1 cellular context compared by ENCODE assay signal in the genomic region with DNA sequence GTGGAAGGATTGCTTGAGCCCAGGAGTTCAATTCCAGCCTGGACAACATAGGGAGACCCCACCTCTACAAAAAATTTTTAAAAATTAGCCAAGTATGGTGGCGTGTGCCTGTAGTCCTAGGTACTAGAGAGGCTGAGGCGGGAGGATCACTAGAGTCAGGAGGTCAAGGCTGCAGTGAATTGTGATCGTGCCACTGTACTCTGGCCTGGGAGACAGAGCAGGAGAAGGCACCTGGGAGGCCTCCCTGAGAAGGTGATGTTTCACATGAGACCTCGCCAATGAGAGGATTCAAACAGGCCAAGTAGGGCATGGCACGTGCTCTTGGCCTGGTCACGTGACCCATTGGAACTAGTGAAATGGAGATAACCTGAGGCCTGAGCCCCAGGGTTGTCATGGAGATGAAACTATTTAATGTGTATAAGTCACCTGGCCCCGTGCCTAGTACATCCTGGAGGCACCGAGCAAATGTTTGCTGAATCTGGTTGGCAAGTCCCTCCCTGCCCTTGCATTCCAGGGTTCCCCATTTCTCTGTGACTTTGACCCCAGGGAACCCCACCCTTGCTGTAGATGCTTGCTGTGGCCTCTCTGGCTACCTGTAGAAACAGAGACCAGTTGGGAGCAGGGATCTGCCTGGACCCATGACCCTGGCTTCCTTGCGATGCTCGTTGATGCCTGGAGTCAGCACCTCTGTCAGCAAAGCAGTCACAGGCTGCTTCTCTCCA.
A peak's percentile ranks its signal among the peaks of the same experiment; 100 is the strongest.
TF ChIP-seq lines count a peak whose summit lies in the region.

No MANE protein-coding gene starts in this region.

TF ChIP-seq in HepG2, 621 proteins besides CTCF, POLR2A, EP300 and RAD21 (continued from another document and continues in another):
- peak; percentile 83 for TF ChIP-seq ZNF629 (CRISPR knock-in tag; conservative IDR thresholded peaks at IDR 0.05)
- no peak for TF ChIP-seq ZBTB1 (CRISPR knock-in tag; IDR thresholded peaks at IDR 0.05; ENCODE audit: borderline replicate concordance)
- TF ChIP-seq, protein P1, sequence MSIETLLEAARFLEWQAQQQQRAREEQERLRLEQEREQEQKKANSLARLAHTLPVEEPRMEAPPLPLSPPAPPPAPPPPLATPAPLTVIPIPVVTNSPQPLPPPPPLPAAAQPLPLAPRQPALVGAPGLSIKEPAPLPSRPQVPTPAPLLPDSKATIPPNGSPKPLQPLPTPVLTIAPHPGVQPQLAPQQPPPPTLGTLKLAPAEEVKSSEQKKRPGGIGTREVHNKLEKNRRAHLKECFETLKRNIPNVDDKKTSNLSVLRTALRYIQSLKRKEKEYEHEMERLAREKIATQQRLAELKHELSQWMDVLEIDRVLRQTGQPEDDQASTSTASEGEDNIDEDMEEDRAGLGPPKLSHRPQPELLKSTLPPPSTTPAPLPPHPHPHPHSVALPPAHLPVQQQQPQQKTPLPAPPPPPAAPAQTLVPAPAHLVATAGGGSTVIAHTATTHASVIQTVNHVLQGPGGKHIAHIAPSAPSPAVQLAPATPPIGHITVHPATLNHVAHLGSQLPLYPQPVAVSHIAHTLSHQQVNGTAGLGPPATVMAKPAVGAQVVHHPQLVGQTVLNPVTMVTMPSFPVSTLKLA (IDR thresholded peaks at IDR 0.05) = peak; percentile 89
- TF ChIP-seq ARHGAP35 (CRISPR knock-in tag; IDR thresholded peaks at IDR 0.05; ENCODE audit: borderline replicate concordance) = 0 out of 2 replicates have a peak, but pooled peaks have one; percentile 65
- TF ChIP-seq DMAP1 (CRISPR knock-in tag; IDR thresholded peaks at IDR 0.05) = peak; percentile 68; the same call in 1 of the 2 replicates
- TF ChIP-seq E2F2 (CRISPR knock-in tag; IDR thresholded peaks at IDR 0.05; ENCODE audit: borderline replicate concordance) = no peak; the same call in 1 of the 2 replicates
- TF ChIP-seq FOXJ3 (CRISPR knock-in tag; IDR thresholded peaks at IDR 0.05; ENCODE audit: borderline replicate concordance) = peak; percentile 83
- no peak; the same call in 1 of the 2 replicates for TF ChIP-seq KLF15 (CRISPR knock-in tag; IDR thresholded peaks at IDR 0.05; ENCODE audit: borderline replicate concordance)
- TF ChIP-seq FOSL1 (CRISPR knock-in tag; IDR thresholded peaks at IDR 0.05; ENCODE audit: borderline replicate concordance) = peak; percentile 24; the same call in 1 of the 2 replicates
- peak; percentile 60; the same call in 1 of the 2 replicates for TF ChIP-seq YEATS2 (CRISPR knock-in tag; IDR thresholded peaks at IDR 0.05; ENCODE audit: borderline replicate concordance)
- peak; percentile 65; the same call in 1 of the 2 replicates for TF ChIP-seq NFE2L1 (CRISPR knock-in tag; IDR thresholded peaks at IDR 0.05; ENCODE audit: borderline replicate concordance)
- TF ChIP-seq HNRNPUL1 (IDR thresholded peaks at IDR 0.05; ENCODE audit: low read depth, low read length) = no peak
- TF ChIP-seq HNRNPK (IDR thresholded peaks at IDR 0.05; ENCODE audit: low read depth, low read length, poor library complexity, severe bottlenecking) = no peak
- TF ChIP-seq WIZ (CRISPR knock-in tag; IDR thresholded peaks at IDR 0.05) = no peak
- no peak; the same call in 1 of the 2 replicates for TF ChIP-seq ZNF354B (CRISPR knock-in tag; IDR thresholded peaks at IDR 0.05)
- TF ChIP-seq ZNF616 (CRISPR knock-in tag; IDR thresholded peaks at IDR 0.05; ENCODE audit: low read depth) = peak; percentile 68; the same call in 1 of the 2 replicates
- TF ChIP-seq GPN1 (CRISPR knock-in tag; IDR thresholded peaks at IDR 0.05; ENCODE audit: borderline replicate concordance) = no peak
- no peak; the same call in 1 of the 2 replicates for TF ChIP-seq HCFC1 (IDR thresholded peaks at IDR 0.05; ENCODE audit: low read depth, low read length)
- TF ChIP-seq, protein P2, sequence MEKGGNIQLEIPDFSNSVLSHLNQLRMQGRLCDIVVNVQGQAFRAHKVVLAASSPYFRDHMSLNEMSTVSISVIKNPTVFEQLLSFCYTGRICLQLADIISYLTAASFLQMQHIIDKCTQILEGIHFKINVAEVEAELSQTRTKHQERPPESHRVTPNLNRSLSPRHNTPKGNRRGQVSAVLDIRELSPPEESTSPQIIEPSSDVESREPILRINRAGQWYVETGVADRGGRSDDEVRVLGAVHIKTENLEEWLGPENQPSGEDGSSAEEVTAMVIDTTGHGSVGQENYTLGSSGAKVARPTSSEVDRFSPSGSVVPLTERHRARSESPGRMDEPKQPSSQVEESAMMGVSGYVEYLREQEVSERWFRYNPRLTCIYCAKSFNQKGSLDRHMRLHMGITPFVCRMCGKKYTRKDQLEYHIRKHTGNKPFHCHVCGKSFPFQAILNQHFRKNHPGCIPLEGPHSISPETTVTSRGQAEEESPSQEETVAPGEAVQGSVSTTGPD (CRISPR knock-in tag; IDR thresholded peaks at IDR 0.05) = peak; percentile 84; the same call in 1 of the 2 replicates
- peak; percentile 95 for TF ChIP-seq ZNF644 (CRISPR knock-in tag; IDR thresholded peaks at IDR 0.05; ENCODE audit: low read depth)
- TF ChIP-seq ASH2L (IDR thresholded peaks at IDR 0.05; ENCODE audit: insufficient read length, low read depth, low read length) = peak; percentile 57
- TF ChIP-seq HMGA1 (CRISPR knock-in tag; conservative IDR thresholded peaks at IDR 0.05) = no peak
- TF ChIP-seq, protein P3, sequence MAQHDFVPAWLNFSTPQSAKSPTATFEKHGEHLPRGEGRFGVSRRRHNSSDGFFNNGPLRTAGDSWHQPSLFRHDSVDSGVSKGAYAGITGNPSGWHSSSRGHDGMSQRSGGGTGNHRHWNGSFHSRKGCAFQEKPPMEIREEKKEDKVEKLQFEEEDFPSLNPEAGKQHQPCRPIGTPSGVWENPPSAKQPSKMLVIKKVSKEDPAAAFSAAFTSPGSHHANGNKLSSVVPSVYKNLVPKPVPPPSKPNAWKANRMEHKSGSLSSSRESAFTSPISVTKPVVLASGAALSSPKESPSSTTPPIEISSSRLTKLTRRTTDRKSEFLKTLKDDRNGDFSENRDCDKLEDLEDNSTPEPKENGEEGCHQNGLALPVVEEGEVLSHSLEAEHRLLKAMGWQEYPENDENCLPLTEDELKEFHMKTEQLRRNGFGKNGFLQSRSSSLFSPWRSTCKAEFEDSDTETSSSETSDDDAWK (CRISPR knock-in tag; IDR thresholded peaks at IDR 0.05) = no peak
- TF ChIP-seq, protein P4, sequence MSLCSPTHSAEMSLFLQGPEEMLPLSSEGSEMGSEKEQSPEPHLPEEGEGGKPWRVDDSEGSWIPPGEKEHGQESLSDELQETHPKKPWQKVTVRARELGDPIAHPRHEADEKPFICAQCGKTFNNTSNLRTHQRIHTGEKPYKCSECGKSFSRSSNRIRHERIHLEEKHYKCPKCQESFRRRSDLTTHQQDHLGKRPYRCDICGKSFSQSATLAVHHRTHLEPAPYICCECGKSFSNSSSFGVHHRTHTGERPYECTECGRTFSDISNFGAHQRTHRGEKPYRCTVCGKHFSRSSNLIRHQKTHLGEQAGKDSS (CRISPR knock-in tag; IDR thresholded peaks at IDR 0.05; ENCODE audit: borderline replicate concordance, low read depth) = peak; percentile 69; the same call in 1 of the 2 replicates
- no peak for TF ChIP-seq ARID3A (IDR thresholded peaks at IDR 0.05; ENCODE audit: low read depth, low read length)
- TF ChIP-seq, protein P5, sequence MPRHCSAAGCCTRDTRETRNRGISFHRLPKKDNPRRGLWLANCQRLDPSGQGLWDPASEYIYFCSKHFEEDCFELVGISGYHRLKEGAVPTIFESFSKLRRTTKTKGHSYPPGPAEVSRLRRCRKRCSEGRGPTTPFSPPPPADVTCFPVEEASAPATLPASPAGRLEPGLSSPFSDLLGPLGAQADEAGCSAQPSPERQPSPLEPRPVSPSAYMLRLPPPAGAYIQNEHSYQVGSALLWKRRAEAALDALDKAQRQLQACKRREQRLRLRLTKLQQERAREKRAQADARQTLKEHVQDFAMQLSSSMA (CRISPR knock-in tag; IDR thresholded peaks at IDR 0.05) = peak; percentile 94
- peak; percentile 92 for TF ChIP-seq ZBTB3 (CRISPR knock-in tag; IDR thresholded peaks at IDR 0.05; ENCODE audit: borderline replicate concordance, low read depth)
- TF ChIP-seq ZNF33B (CRISPR knock-in tag; IDR thresholded peaks at IDR 0.05) = peak; percentile 28; the same call in 1 of the 2 replicates
- TF ChIP-seq FOXM1 (CRISPR knock-in tag; IDR thresholded peaks at IDR 0.05) = no peak
- TF ChIP-seq SSRP1 (CRISPR knock-in tag; IDR thresholded peaks at IDR 0.05) = peak; percentile 16; the same call in 1 of the 2 replicates
- 0 out of 2 replicates have a peak, but pooled peaks have one; percentile 45 for TF ChIP-seq ZC3H4 (CRISPR knock-in tag; IDR thresholded peaks at IDR 0.05; ENCODE audit: borderline replicate concordance)
- TF ChIP-seq DNMT1 (CRISPR knock-in tag; IDR thresholded peaks at IDR 0.05) = 0 out of 2 replicates have a peak, but pooled peaks have one; percentile 40
- TF ChIP-seq REPIN1 (CRISPR knock-in tag; IDR thresholded peaks at IDR 0.05; ENCODE audit: borderline replicate concordance, low read depth) = peak; percentile 99
- TF ChIP-seq MAFF (IDR thresholded peaks at IDR 0.05; ENCODE audit: low read depth, low read length) = peak; percentile 21; the same call in 1 of the 2 replicates
- no peak; the same call in 1 of the 2 replicates for TF ChIP-seq RFX5 (IDR thresholded peaks at IDR 0.05; ENCODE audit: low read depth, low read length)
- no peak for TF ChIP-seq U2AF1 (optimal IDR thresholded peaks at IDR 0.05; ENCODE audit: low read depth, low read length)
- TF ChIP-seq, protein P6, sequence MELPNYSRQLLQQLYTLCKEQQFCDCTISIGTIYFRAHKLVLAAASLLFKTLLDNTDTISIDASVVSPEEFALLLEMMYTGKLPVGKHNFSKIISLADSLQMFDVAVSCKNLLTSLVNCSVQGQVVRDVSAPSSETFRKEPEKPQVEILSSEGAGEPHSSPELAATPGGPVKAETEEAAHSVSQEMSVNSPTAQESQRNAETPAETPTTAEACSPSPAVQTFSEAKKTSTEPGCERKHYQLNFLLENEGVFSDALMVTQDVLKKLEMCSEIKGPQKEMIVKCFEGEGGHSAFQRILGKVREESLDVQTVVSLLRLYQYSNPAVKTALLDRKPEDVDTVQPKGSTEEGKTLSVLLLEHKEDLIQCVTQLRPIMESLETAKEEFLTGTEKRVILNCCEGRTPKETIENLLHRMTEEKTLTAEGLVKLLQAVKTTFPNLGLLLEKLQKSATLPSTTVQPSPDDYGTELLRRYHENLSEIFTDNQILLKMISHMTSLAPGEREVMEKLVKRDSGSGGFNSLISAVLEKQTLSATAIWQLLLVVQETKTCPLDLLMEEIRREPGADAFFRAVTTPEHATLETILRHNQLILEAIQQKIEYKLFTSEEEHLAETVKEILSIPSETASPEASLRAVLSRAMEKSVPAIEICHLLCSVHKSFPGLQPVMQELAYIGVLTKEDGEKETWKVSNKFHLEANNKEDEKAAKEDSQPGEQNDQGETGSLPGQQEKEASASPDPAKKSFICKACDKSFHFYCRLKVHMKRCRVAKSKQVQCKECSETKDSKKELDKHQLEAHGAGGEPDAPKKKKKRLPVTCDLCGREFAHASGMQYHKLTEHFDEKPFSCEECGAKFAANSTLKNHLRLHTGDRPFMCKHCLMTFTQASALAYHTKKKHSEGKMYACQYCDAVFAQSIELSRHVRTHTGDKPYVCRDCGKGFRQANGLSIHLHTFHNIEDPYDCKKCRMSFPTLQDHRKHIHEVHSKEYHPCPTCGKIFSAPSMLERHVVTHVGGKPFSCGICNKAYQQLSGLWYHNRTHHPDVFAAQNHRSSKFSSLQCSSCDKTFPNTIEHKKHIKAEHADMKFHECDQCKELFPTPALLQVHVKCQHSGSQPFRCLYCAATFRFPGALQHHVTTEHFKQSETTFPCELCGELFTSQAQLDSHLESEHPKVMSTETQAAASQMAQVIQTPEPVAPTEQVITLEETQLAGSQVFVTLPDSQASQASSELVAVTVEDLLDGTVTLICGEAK (IDR thresholded peaks at IDR 0.05) = no peak
- TF ChIP-seq, protein P6 (CRISPR knock-in tag; IDR thresholded peaks at IDR 0.05) = peak; percentile 80
